7 cellular contexts compared by ENCODE assay signal in the genomic region with DNA sequence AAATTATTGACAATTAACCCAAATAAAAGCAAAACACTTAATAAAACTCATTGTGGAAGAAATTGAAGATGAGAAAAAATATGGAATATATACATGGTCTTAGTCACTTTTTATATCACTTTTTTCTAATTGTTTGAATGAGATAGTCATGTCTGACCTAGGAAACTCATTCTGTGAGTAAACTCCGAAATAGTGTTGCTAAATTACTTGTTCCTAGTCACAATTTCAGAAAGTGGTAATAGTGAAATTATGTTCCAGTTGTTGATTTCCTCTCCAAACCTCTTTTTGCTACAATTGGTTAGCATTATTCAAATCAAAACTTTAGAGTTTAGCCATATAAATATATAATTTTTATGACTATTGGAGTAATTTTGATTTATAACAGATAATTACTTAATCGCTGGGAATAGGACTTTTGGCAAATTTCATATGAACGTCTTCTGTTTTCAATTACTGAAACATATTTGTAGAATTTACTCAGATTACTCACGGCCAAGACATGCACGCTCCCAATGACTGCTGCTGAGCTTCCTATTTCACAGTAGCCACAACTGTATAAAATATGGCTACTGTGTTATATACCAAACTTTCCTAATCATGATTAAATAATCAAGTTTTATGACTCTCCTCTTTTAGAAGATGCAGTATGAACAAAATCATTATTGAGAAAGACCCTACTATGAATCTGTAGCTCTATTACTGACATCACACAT.
DNase-seq lines count a peak whose midpoint lies in the region; ATAC-seq and TF ChIP-seq lines count a peak whose summit lies in the region.
"Not testable (repeated sequence)": the region's sequence is repeated elsewhere in the genome, so short reads cannot be mapped to it uniquely, and the experiment has no call there.

No MANE protein-coding gene starts in this region.

- not testable (repeated sequence) for H3K4me3 ChIP-seq in fibroblast of mammary gland (ENCODE audit: control insufficient read depth, low read depth, low read length)

- not testable (repeated sequence) for TF ChIP-seq CTCF in fibroblast of mammary gland (conservative IDR thresholded peaks at IDR 0.05; ENCODE audit: control insufficient read depth, insufficient read depth, low read depth, low read length)

- DNase-seq in EL = peak; percentile 0
- DNase-seq in fibroblast of mammary gland (ENCODE audit: low read depth) = peak; percentile 39

- TF ChIP-seq POLR2A in GM18505 (IDR thresholded peaks at IDR 0.05; ENCODE audit: borderline replicate concordance, extremely low read depth, insufficient read depth, insufficient read length) = not testable (repeated sequence)

- ATAC-seq in GM18505 (IDR thresholded peaks at IDR 0.05; ENCODE audit: unreplicated experiment) (peak; percentile 43), GM21360 (IDR thresholded peaks at IDR 0.05; ENCODE audit: unreplicated experiment) (peak; percentile 48), HG02610 (IDR thresholded peaks at IDR 0.05; ENCODE audit: unreplicated experiment) (peak; percentile 59), HG02973 (IDR thresholded peaks at IDR 0.05; ENCODE audit: unreplicated experiment) (peak; percentile 40), HG03565 (IDR thresholded peaks at IDR 0.05; ENCODE audit: unreplicated experiment) (peak; percentile 41)
